ENCODE assay signal across 11 cellular contexts in genomic region chr20:14986026-14986655, GRCh38.
DNase-seq lines count a peak whose midpoint lies in the region; ATAC-seq and TF ChIP-seq lines count a peak whose summit lies in the region.
"Had no signal": no experiment of that assay in that cellular context is flagged by ENCODE, and none has a peak within 500 bp of the region (broad histone marks: within the 10 kb centered on the region; RNA-seq: fewer than 3 reads in every experiment).

No MANE protein-coding gene starts in this region.

- peak overlapping the region; percentile 86 for H3K27ac ChIP-seq in epithelial cell of prostate
- H3K27ac ChIP-seq: tibial nerve had no signal

- peaks cover 3% of the 10 kb centered on the region for H3K36me3 Mint-ChIP-seq in activated CD4-positive, alpha-beta T cell treated with anti-CD3 and anti-CD28 coated beads for 36 hours (ENCODE audit: low read depth)

- H3K4me3 Mint-ChIP-seq in activated CD4-positive, alpha-beta T cell treated with anti-CD3 and anti-CD28 coated beads for 36 hours = no peak overlapping the region

- intact Hi-C loops in activated CD4-positive, alpha-beta T cell treated with anti-CD3 and anti-CD28 coated beads for 36 hours (cut with DNase I, micrococcal nuclease) = no loop called here

- no peaks in the 10 kb centered on the region for H3K27me3 Mint-ChIP-seq in activated CD4-positive, alpha-beta T cell treated with anti-CD3 and anti-CD28 coated beads for 36 hours

- in situ Hi-C loops in G401 (cut with HindIII; ENCODE audit: low sequenced_read_pairs) = no loop called here

- H3K4me1 Mint-ChIP-seq in activated CD4-positive, alpha-beta T cell treated with anti-CD3 and anti-CD28 coated beads for 36 hours = no peaks in the 10 kb centered on the region

- POLR2A ChIA-PET in GM10248 (lab: Yijun Ruan, JAX) = no interaction called here
- POLR2A ChIA-PET in activated CD4-positive, alpha-beta T cell treated with anti-CD3 and anti-CD28 coated beads for 36 hours (lab: Charles Lee) = no interaction called here

- CTCF ChIA-PET in GM10248 (lab: Yijun Ruan, JAX) = interaction anchor here (1.4 kb wide), 1 partner anchor 11 kb away, joined by 3 read pairs; no protein-coding TSS in a partner anchor
- CTCF ChIA-PET in activated CD4-positive, alpha-beta T cell treated with anti-CD3 and anti-CD28 coated beads for 36 hours (lab: Charles Lee) = no interaction called here

- peaks cover 13% of the 10 kb centered on the region for H3K9me3 Mint-ChIP-seq in activated CD4-positive, alpha-beta T cell treated with anti-CD3 and anti-CD28 coated beads for 36 hours (ENCODE audit: low read depth)

- ATAC-seq in omental fat pad (ENCODE audit: low FRiP score) = peak; percentile 83
- no peak for ATAC-seq in GM18520 (IDR thresholded peaks at IDR 0.05; ENCODE audit: unreplicated experiment)
- ATAC-seq in activated CD4-positive, alpha-beta T cell treated with anti-CD3 and anti-CD28 coated beads for 36 hours = no peak

- no peak overlapping the region for H3K27ac Mint-ChIP-seq in activated CD4-positive, alpha-beta T cell treated with anti-CD3 and anti-CD28 coated beads for 36 hours

- DNase-seq in G401 (ENCODE audit: low spot score) (peak; percentile 34), NCI-H69 (lab: John Stamatoyannopoulos, UW) (peak; percentile 80), epithelial cell of prostate (ENCODE audit: low read depth, low spot score) (peak; percentile 64), omental fat pad (ENCODE audit: low spot score) (no peak), medulla oblongata (ENCODE audit: extremely low spot score) (no peak), GM10248 (ENCODE audit: extremely low spot score) (no peak)
- DNase-seq in activated CD4-positive, alpha-beta T cell treated with anti-CD3 and anti-CD28 coated beads for 36 hours = no peak
- DNase-seq: erythroblast, NCI-H1105 treated with DMSO at 0.1 percent for 48 hours had no signal

- TF ChIP-seq CTCF in omental fat pad (IDR thresholded peaks at IDR 0.05) (no peak), GM10248 (IDR thresholded peaks at IDR 0.05; ENCODE audit: control extremely low read depth, extremely low read depth, low read depth, missing control alignments) (no peak)

Comparison
In these comparisons a context has a peak if more than half of its experiments do, and no peak if none do; other contexts are left out.
1. DNase-seq: peak in G401 (single experiment), NCI-H69 (single experiment) and epithelial cell of prostate (single experiment); none in omental fat pad (single experiment), medulla oblongata (single experiment), GM10248 (single experiment) and activated CD4-positive, alpha-beta T cell treated with anti-CD3 and anti-CD28 coated beads for 36 hours (single experiment).